In the genomic region with DNA sequence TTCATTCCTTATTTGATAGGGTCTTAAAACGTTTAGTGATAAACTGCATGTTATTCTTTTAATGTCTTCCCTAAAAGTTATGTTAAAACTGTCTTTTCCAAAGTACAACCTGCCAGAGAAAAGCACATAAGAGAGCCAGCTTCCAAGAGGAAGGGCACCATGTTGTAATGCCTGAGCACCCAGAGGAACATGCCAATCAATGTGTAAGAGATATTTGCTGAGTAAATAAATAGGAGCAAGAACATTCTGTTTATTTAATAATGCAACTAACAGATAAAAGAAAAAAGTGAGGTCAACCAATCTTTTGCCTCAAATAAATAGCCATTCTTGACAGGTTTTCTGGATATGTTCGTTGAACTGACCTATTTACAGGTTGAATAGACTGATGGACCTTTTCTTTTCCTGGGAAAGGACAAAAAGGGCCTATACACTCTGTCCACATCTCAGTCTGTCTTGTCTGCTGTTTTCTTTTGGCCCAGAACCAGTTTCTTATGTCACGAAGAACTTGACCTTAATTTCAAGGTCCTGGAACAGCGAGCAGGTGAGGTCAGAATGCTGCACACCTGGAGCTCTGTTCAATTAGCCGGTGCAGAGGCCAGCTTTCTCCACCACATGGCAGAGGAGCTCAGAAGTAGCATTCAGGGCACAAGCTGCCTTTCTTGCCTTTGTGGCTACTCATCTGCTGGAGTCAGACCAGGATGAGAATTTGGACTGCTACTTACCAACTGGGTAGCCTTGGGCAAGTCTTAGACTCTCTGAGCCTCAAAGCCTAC, we compare ENCODE assay signal across 22 cellular contexts.
"Had no signal": no experiment of that assay in that cellular context is flagged by ENCODE, and none has a peak within 500 bp of the region (broad histone marks: within the 10 kb centered on the region; RNA-seq: fewer than 3 reads in every experiment).

No MANE protein-coding gene starts in this region.

- H3K9me3 ChIP-seq: Peyer's patch had no signal

- H3K4me3 ChIP-seq: cardiac muscle cell, Peyer's patch had no signal

- ATAC-seq: activated CD4-positive, alpha-beta T cell treated with anti-CD3 and anti-CD28 coated beads for 36 hours; activated T-helper 17 cell treated with anti-CD3 and anti-CD28 coated beads, Interleukin-2, amount 50 U/mL, for 72 hours; T-cell had no signal

- H3K36me3 Mint-ChIP-seq: activated naive CD8-positive, alpha-beta T cell; T-cell had no signal

- H3K27ac Mint-ChIP-seq: activated CD4-positive, alpha-beta memory T cell treated with anti-CD3 and anti-CD28 coated beads, Interleukin-2, amount 10 ng/mL, durations not matched to agents 7 days and 5 days; activated CD4-positive, alpha-beta T cell treated with anti-CD3 and anti-CD28 coated beads for 36 hours; activated naive CD4-positive, alpha-beta T cell treated with anti-CD3 and anti-CD28 coated beads for 36 hours; activated naive CD8-positive, alpha-beta T cell; activated T-helper 17 cell treated with anti-CD3 and anti-CD28 coated beads, Interleukin-2, amount 50 U/mL, for 72 hours; T-cell had no signal

- H3K36me3 ChIP-seq: brain microvascular endothelial cell, cardiac muscle cell, Peyer's patch had no signal

- H3K4me1 ChIP-seq: Peyer's patch had no signal

- H3K27me3 ChIP-seq: brain microvascular endothelial cell, cardiac muscle cell, Peyer's patch had no signal

- H3K4me3 Mint-ChIP-seq: activated CD4-positive, alpha-beta memory T cell treated with anti-CD3 and anti-CD28 coated beads, Interleukin-2, amount 10 ng/mL, durations not matched to agents 7 days and 5 days; activated CD4-positive, alpha-beta T cell treated with anti-CD3 and anti-CD28 coated beads for 36 hours; activated naive CD4-positive, alpha-beta T cell treated with anti-CD3 and anti-CD28 coated beads for 36 hours; activated naive CD8-positive, alpha-beta T cell; activated T-helper 17 cell treated with anti-CD3 and anti-CD28 coated beads, Interleukin-2, amount 50 U/mL, for 72 hours; T-cell had no signal

- H3K4me1 Mint-ChIP-seq: activated CD4-positive, alpha-beta memory T cell treated with anti-CD3 and anti-CD28 coated beads, Interleukin-2, amount 10 ng/mL, durations not matched to agents 7 days and 5 days; activated CD4-positive, alpha-beta T cell treated with anti-CD3 and anti-CD28 coated beads for 36 hours; activated T-helper 17 cell treated with anti-CD3 and anti-CD28 coated beads, Interleukin-2, amount 50 U/mL, for 72 hours; T-cell had no signal

- H3K27ac ChIP-seq: brain microvascular endothelial cell, cardiac muscle cell, Peyer's patch, RWPE1 had no signal

- DNase-seq: activated CD4-positive, alpha-beta memory T cell treated with anti-CD3 and anti-CD28 coated beads, Interleukin-2, amount 10 ng/mL, durations not matched to agents 7 days and 5 days; activated CD4-positive, alpha-beta T cell treated with anti-CD3 and anti-CD28 coated beads for 36 hours; activated CD4-positive, alpha-beta T cell treated with anti-CD3 and anti-CD28 coated beads, Interleukin-2, amount 50 U/mL, for 1 hour; activated gamma-delta T cell; activated T-cell treated with anti-CD3 and anti-CD28 coated beads for 4 hours; activated T-cell treated with anti-CD3 and anti-CD28 coated beads, Interleukin-2, amount 50 U/mL, for 48 hours; amygdala; brain microvascular endothelial cell; NCI-H1048; NCI-H146; NCI-H187 treated with DMSO at 0.1 percent for 48 hours; NCI-H2081 treated with DMSO at 0.1 percent for 48 hours; Peyer's patch; T-cell; T1000 had no signal

- H3K27me3 Mint-ChIP-seq: activated CD4-positive, alpha-beta memory T cell treated with anti-CD3 and anti-CD28 coated beads, Interleukin-2, amount 10 ng/mL, durations not matched to agents 7 days and 5 days; activated naive CD8-positive, alpha-beta T cell had no signal

- H3K9me3 Mint-ChIP-seq: activated CD4-positive, alpha-beta memory T cell treated with anti-CD3 and anti-CD28 coated beads, Interleukin-2, amount 10 ng/mL, durations not matched to agents 7 days and 5 days; activated naive CD4-positive, alpha-beta T cell treated with anti-CD3 and anti-CD28 coated beads for 36 hours had no signal

- FAIRE-seq: astrocyte, TTC549 had no signal
